Comparison of ENCODE assay signal across 22 cellular contexts in the genomic region with DNA sequence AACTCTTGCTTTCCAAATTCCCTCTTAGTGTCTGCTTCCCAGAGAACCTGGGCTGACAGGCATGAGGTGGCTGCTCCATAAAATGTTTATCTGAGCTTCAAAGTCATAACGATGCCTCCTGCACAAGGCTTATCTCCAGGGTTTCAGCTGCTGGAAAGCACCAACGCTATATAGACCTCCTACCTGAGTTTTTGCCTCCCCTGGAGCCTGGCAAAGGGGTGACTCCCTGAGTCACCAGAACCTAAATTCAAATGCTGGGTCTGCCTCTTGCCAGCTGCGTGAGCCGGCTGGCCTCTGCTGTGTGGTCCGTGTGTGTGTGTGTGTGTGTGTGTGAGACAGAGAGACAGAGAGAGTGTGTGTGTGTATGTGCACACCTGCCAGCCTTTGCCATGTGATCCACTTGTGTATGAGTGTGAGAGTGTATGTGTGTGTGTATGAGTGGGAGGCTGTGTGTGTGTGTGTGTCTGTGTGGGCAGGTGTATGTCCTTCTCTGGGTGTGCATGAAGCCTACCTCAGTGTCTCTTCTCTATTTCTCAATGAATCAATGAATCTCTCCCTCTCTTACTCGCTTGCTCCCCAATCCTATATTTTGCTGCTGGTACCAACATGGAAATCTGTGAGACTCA.
"Had no signal": no experiment of that assay in that cellular context is flagged by ENCODE, and none has a peak within 500 bp of the region (broad histone marks: within the 10 kb centered on the region; RNA-seq: fewer than 3 reads in every experiment).

No MANE protein-coding gene starts in this region.

- ATAC-seq: activated T-helper 17 cell treated with anti-CD3 and anti-CD28 coated beads, Interleukin-2, amount 50 U/mL, for 72 hours; heart left ventricle; psoas muscle; right cardiac atrium; stimulated activated naive CD8-positive, alpha-beta T cell treated with anti-CD3 and anti-CD28 coated beads, Interleukin-15, Interleukin-2, amounts not matched to agents 100 U/mL and 50 U/mL, for 24 hours had no signal

- FAIRE-seq: frontal cortex had no signal

- H3K36me3 ChIP-seq: heart left ventricle, left lung, ovary, tibial nerve, uterus had no signal

- H3K4me3 ChIP-seq: dorsolateral prefrontal cortex, heart left ventricle, left lung, mucosa of descending colon, ovary, psoas muscle, tibial nerve, uterus had no signal

- H3K4me1 ChIP-seq: left lung, psoas muscle, tibial nerve, uterus had no signal

- H3K27ac ChIP-seq: dorsolateral prefrontal cortex, heart left ventricle, left lung, ovary, psoas muscle, tibial nerve, uterus, VCaP had no signal

- DNase-seq: activated CD4-positive, alpha-beta T cell treated with anti-CD3 and anti-CD28 coated beads for 1 hour; activated CD4-positive, alpha-beta T cell treated with anti-CD3 and anti-CD28 coated beads, Interleukin-2, amount 50 U/mL, for 48 hours; activated naive CD4-positive, alpha-beta T cell treated with anti-CD3 and anti-CD28 coated beads for 36 hours; activated T-cell treated with anti-CD3 and anti-CD28 coated beads, Interleukin-2, amount 50 U/mL, for 1 hour; caudate nucleus; dorsolateral prefrontal cortex; erythroblast; heart left ventricle; left lung; mucosa of descending colon; naive B cell; ovary; psoas muscle; right cardiac atrium; stimulated activated CD4-positive, alpha-beta T cell treated with anti-CD3 and anti-CD28 coated beads, Interleukin-2, amount 100 ng/mL, for 24 hours; stimulated activated naive CD8-positive, alpha-beta T cell treated with anti-CD3 and anti-CD28 coated beads, Interleukin-15, Interleukin-2, amounts not matched to agents 100 U/mL and 50 U/mL, for 24 hours; substantia nigra; uterus had no signal

- H3K27me3 ChIP-seq: heart left ventricle, ovary, tibial nerve, uterus had no signal

- H3K9me3 ChIP-seq: heart left ventricle, left lung, mucosa of descending colon, ovary, psoas muscle, tibial nerve, uterus had no signal
